14 cellular contexts compared by ENCODE assay signal in genomic region chr3:128493221-128494151, GRCh38. TPM values are rescaled to one million over a fixed set of nuclear protein-coding genes. Genes with fewer than 3 reads are reported as not detected.
A peak's percentile ranks its signal among the peaks of the same experiment; 100 is the strongest.
DNase-seq lines count a peak whose midpoint lies in the region; ATAC-seq lines count a peak whose summit lies in the region.
"Had no signal": no experiment of that assay in that cellular context is flagged by ENCODE, and none has a peak within 500 bp of the region (broad histone marks: within the 10 kb centered on the region; RNA-seq: fewer than 3 reads in every experiment).

No MANE protein-coding gene starts in this region.

- H3K4me1 Mint-ChIP-seq in central memory CD8-positive, alpha-beta T cell: no peaks in the 10 kb centered on the region
- peaks cover 0 to 6% of the 10 kb centered on the region in 2 donors for H3K4me1 Mint-ChIP-seq in natural killer cell treated with Interleukin-12 subunit alpha and Interleukin-12 subunit beta and Interleukin-15 and Interleukin-18, amount 100 ng/mL, for 72 hours (ENCODE audit: low read depth in 2 of 2)

- DNase-seq in cardiac septum (ENCODE audit: low spot score) (peak; percentile 75), Right ventricle myocardium inferior (ENCODE audit: missing footprints) (no peak), cerebellar cortex (ENCODE audit: low spot score) (no peak)
- DNase-seq in central memory CD8-positive, alpha-beta T cell (ENCODE audit: low spot score in 2 of 2): no peak
- DNase-seq in natural killer cell treated with Interleukin-12 subunit alpha and Interleukin-12 subunit beta and Interleukin-15 and Interleukin-18, amount 100 ng/mL, for 72 hours (ENCODE audit: low spot score): no peak
- DNase-seq: foreskin keratinocyte; stimulated activated CD4-positive, alpha-beta T cell treated with anti-CD3 and anti-CD28 coated beads, Interleukin-12 subunit alpha, Interleukin-12 subunit beta, amount 100 ng/mL, for 4 hours; stimulated activated naive CD4-positive, alpha-beta T cell treated with Interleukin-2 at 50 U/mL for 16 hours had no signal

- no peaks in the 10 kb centered on the region for H3K4me1 ChIP-seq in urinary bladder (ENCODE audit: insufficient read depth)
- H3K4me1 ChIP-seq: foreskin keratinocyte had no signal

- ATAC-seq in Right ventricle myocardium inferior (no peak), GM21737 (IDR thresholded peaks at IDR 0.05; ENCODE audit: unreplicated experiment) (no peak), GM19455 (IDR thresholded peaks at IDR 0.05; ENCODE audit: unreplicated experiment) (no peak)
- ATAC-seq in central memory CD8-positive, alpha-beta T cell (replicated peaks; ENCODE audit: extremely low read depth, poor library complexity, severe bottlenecking): no peak
- peak in 1 of 2 donors; percentile 57 for ATAC-seq in natural killer cell treated with Interleukin-12 subunit alpha and Interleukin-12 subunit beta and Interleukin-15 and Interleukin-18, amount 100 ng/mL, for 72 hours
- ATAC-seq: foreskin keratinocyte, GM12878 had no signal

- WGBS in urinary bladder: 22% methylated on average over 37 of the region's 37 CpGs

- peaks cover 76% of the 10 kb centered on the region for H3K27me3 Mint-ChIP-seq in central memory CD8-positive, alpha-beta T cell
- peaks cover 36 to 38% of the 10 kb centered on the region in 2 donors for H3K27me3 Mint-ChIP-seq in natural killer cell treated with Interleukin-12 subunit alpha and Interleukin-12 subunit beta and Interleukin-15 and Interleukin-18, amount 100 ng/mL, for 72 hours

- peak overlapping the region; percentile 62 for H3K4me3 ChIP-seq in urinary bladder (ENCODE audit: low read depth, low read length)
- H3K4me3 ChIP-seq: GM12878 had no signal

- H3K4me3 Mint-ChIP-seq in central memory CD8-positive, alpha-beta T cell: peak overlapping the region; percentile 39
- peak overlapping the region; percentile 45 for H3K4me3 Mint-ChIP-seq in natural killer cell treated with Interleukin-12 subunit alpha and Interleukin-12 subunit beta and Interleukin-15 and Interleukin-18, amount 100 ng/mL, for 72 hours

- no peaks in the 10 kb centered on the region for H3K36me3 ChIP-seq in urinary bladder (ENCODE audit: insufficient read depth)
- H3K36me3 ChIP-seq: breast epithelium had no signal

- intact Hi-C loops in cardiac septum (cut with DNase I) (no loop called here), Right ventricle myocardium inferior (cut with DNase I) (no loop called here)

- H3K27ac ChIP-seq in urinary bladder (ENCODE audit: low read depth): no peak overlapping the region
- H3K27ac ChIP-seq: breast epithelium, foreskin keratinocyte had no signal

- no peaks in the 10 kb centered on the region for H3K9me3 Mint-ChIP-seq in central memory CD8-positive, alpha-beta T cell
- H3K9me3 Mint-ChIP-seq in natural killer cell treated with Interleukin-12 subunit alpha and Interleukin-12 subunit beta and Interleukin-15 and Interleukin-18, amount 100 ng/mL, for 72 hours: no peaks in the 10 kb centered on the region

- peaks cover 12% of the 10 kb centered on the region for H3K36me3 Mint-ChIP-seq in central memory CD8-positive, alpha-beta T cell (ENCODE audit: insufficient read depth)
- no peaks in the 10 kb centered on the region for H3K36me3 Mint-ChIP-seq in natural killer cell treated with Interleukin-12 subunit alpha and Interleukin-12 subunit beta and Interleukin-15 and Interleukin-18, amount 100 ng/mL, for 72 hours

- no peak overlapping the region for H3K27ac Mint-ChIP-seq in central memory CD8-positive, alpha-beta T cell (ENCODE audit: low read depth)
- no peak overlapping the region for H3K27ac Mint-ChIP-seq in natural killer cell treated with Interleukin-12 subunit alpha and Interleukin-12 subunit beta and Interleukin-15 and Interleukin-18, amount 100 ng/mL, for 72 hours

RNA-seq across cellular contexts. Expression of gene GATA2, which starts 0.5 kb away (rescaled TPM):
- total RNA-seq in cardiac septum: 15.6 TPM
- 9.1 TPM for total RNA-seq in Right ventricle myocardium inferior
- total RNA-seq in natural killer cell treated with Interleukin-12 subunit alpha and Interleukin-12 subunit beta and Interleukin-15 and Interleukin-18, amount 100 ng/mL, for 72 hours: 10 to 100 TPM in 1 of 2 donors, 1 to 10 TPM in 1; 1.6 to 72.7 TPM
- 19.2 TPM for total RNA-seq in urinary bladder
- 25.7 TPM for polyA plus RNA-seq in urinary bladder
- total RNA-seq: foreskin keratinocyte had no signal
- polyA plus RNA-seq: foreskin keratinocyte, GM12878 had no signal

RNA-seq across cellular contexts. Expression of gene DNAJB8, which starts 26.8 kb away (rescaled TPM):
- not detected for total RNA-seq in cardiac septum
- total RNA-seq in Right ventricle myocardium inferior: not detected
- not detected for total RNA-seq in natural killer cell treated with Interleukin-12 subunit alpha and Interleukin-12 subunit beta and Interleukin-15 and Interleukin-18, amount 100 ng/mL, for 72 hours
- not detected for total RNA-seq in urinary bladder
- not detected for polyA plus RNA-seq in urinary bladder
- total RNA-seq: breast epithelium, foreskin keratinocyte, GM12878, lung had no signal
- polyA plus RNA-seq: foreskin keratinocyte, GM12878, lung had no signal
